Comparison of ENCODE assay signal across 10 cellular contexts in the genomic region with DNA sequence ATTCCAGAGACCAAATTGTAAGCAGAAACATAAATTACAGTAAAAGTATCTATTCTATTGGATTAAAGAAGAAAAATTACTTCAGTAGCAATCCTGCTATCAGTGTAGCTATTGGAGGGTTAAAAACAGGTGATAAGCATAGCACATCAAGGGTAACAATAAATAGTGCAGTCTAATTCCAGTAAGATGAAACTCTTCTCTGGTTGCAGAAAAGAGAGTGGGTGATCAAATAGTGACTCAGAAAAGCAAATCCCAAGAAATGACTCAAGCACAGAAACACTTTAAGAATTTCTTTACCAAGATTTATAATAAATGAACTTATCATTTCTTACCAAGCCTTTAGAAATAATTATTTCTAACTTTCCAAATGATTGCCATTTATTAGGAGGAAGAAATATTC.
DNase-seq lines count a peak whose midpoint lies in the region; ATAC-seq, FAIRE-seq and TF ChIP-seq lines count a peak whose summit lies in the region.
"Had no signal": no experiment of that assay in that cellular context is flagged by ENCODE, and none has a peak within 500 bp of the region (broad histone marks: within the 10 kb centered on the region; RNA-seq: fewer than 3 reads in every experiment).

No MANE protein-coding gene starts in this region.

- H3F3A ChIP-seq in PC-3 (ENCODE audit: low read length, unreplicated experiment) = no peaks in the 10 kb centered on the region

- no peaks in the 10 kb centered on the region for H3K27me3 ChIP-seq in PC-3 (ENCODE audit: low read length)
- no peaks in the 10 kb centered on the region for H3K27me3 ChIP-seq in pancreas
- H3K27me3 ChIP-seq in effector memory CD4-positive, alpha-beta T cell (replicated peaks; ENCODE audit: control insufficient read depth, insufficient read depth, low read length, poor library complexity, severe bottlenecking) = no peaks in the 10 kb centered on the region

- H3K4me3 ChIP-seq in PC-3 (ENCODE audit: low read length) = peak overlapping the region; percentile 50; the same call in 1 of the 2 replicates
- H3K4me3 ChIP-seq in epithelial cell of proximal tubule (ENCODE audit: low read depth, low read length) = no peak overlapping the region
- H3K4me3 ChIP-seq in pancreas = no peak overlapping the region
- H3K4me3 ChIP-seq in effector memory CD4-positive, alpha-beta T cell (ENCODE audit: insufficient read depth, low read depth, low read length, poor library complexity, severe bottlenecking) = no peak overlapping the region
- H3K4me3 ChIP-seq: mucosa of descending colon had no signal

- H4K20me1 ChIP-seq in PC-3 (ENCODE audit: low read length) = no peaks in the 10 kb centered on the region

- H3K36me3 ChIP-seq in PC-3 (ENCODE audit: low read depth, low read length) = peaks cover 12% of the 10 kb centered on the region; the same call in 1 of the 2 replicates
- no peaks in the 10 kb centered on the region for H3K36me3 ChIP-seq in pancreas
- no peaks in the 10 kb centered on the region for H3K36me3 ChIP-seq in effector memory CD4-positive, alpha-beta T cell (ENCODE audit: control insufficient read depth, insufficient read depth, low read length)

- POLR2A ChIA-PET in PC-3 (lab: Charles Lee; ENCODE audit: unreplicated experiment) = interaction anchor here (0.6 kb wide), 1 partner anchor 41 kb away, joined by 4 read pairs; no protein-coding TSS in a partner anchor

- intact Hi-C loops in PC-3 (cut with micrococcal nuclease) = loop anchor here (2.0 kb wide), 1 partner anchor 67 kb away; no protein-coding TSS in a partner anchor
- intact Hi-C loops in pancreas (cut with DNase I) = no loop called here

- BruUV-seq in PC-3 (replicated peaks; lab: Mats Ljungman, UMichigan) = no TSS peak

- H2AFZ ChIP-seq in PC-3 (ENCODE audit: low read length) = no peak overlapping the region

- TF ChIP-seq CTCF in PC-3 (conservative IDR thresholded peaks at IDR 0.05; ENCODE audit: low read depth, low read length) (no peak), epithelial cell of proximal tubule (conservative IDR thresholded peaks at IDR 0.05; ENCODE audit: low read depth, low read length) (no peak), pancreas (IDR thresholded peaks at IDR 0.05) (no peak)

- H3K79me2 ChIP-seq in PC-3 (ENCODE audit: low read length) = peaks cover 83% of the 10 kb centered on the region

- H3K4me1 ChIP-seq in PC-3 (ENCODE audit: insufficient read depth, low read length) (peaks cover 68% of the 10 kb centered on the region), pancreas (peaks cover 0 to 37% (median 24%) of the 10 kb centered on the region in 3 donors)
- H3K4me1 ChIP-seq in effector memory CD4-positive, alpha-beta T cell (ENCODE audit: control insufficient read depth, insufficient read depth, low read length, poor library complexity, severe bottlenecking) = no peaks in the 10 kb centered on the region

- CTCF ChIA-PET in PC-3 (lab: Charles Lee) = no interaction called here

- peak overlapping the region; percentile 87 for H3K4me2 ChIP-seq in PC-3 (ENCODE audit: low read length)

- H3K9me3 ChIP-seq in PC-3 (ENCODE audit: low read length) = no peaks in the 10 kb centered on the region
- H3K9me3 ChIP-seq in pancreas = peaks cover 0 to 1% (median 0%) of the 10 kb centered on the region in 4 donors
- no peaks in the 10 kb centered on the region for H3K9me3 ChIP-seq in effector memory CD4-positive, alpha-beta T cell (ENCODE audit: control insufficient read depth, low read length)
- H3K9me3 ChIP-seq: mucosa of descending colon had no signal

- H3K27ac ChIP-seq in PC-3 (ENCODE audit: low read length) (peak overlapping the region; percentile 95), pancreas (peak overlapping the region in 1 of 4 donors; percentile 5)
- no peak overlapping the region for H3K27ac ChIP-seq in effector memory CD4-positive, alpha-beta T cell (ENCODE audit: insufficient read depth, low read length, poor library complexity, severe bottlenecking)

- DNase-seq in ELR (ENCODE audit: low read depth) (peak; percentile 90), PC-3 (peak; percentile 80), epithelial cell of proximal tubule (ENCODE audit: low read depth) (peak; percentile 81), pancreas (no peak), NK-92 (lab: John Stamatoyannopoulos, UW; ENCODE audit: unreplicated experiment) (no peak)
- no peak for DNase-seq in effector memory CD4-positive, alpha-beta T cell
- no peak for DNase-seq in activated effector memory CD4-positive, alpha-beta T cell treated with anti-CD3 and anti-CD28 coated beads, Interleukin-2, amount 50 U/mL, for 16 hours
- DNase-seq: mucosa of descending colon, NCI-H2171 had no signal

- peak overlapping the region; percentile 46 for H3K9ac ChIP-seq in PC-3 (ENCODE audit: low read length)

- ATAC-seq in PC-3 = peak; percentile 90
- ATAC-seq in pancreas = peak in 3 of 4 donors; percentile 45 to 71 (median 70)
- no peak for ATAC-seq in GM18907 (IDR thresholded peaks at IDR 0.05; ENCODE audit: unreplicated experiment)

- no peaks in the 10 kb centered on the region for H3K9me2 ChIP-seq in PC-3 (replicated peaks; ENCODE audit: low read length)

- peak; percentile 69 for FAIRE-seq in pancreas (lab: Jason Lieb, UNC)

Comparison
In these comparisons a context has a peak if more than half of its experiments do, and no peak if none do; other contexts are left out.
1. DNase-seq: peak in ELR (single experiment), PC-3 (single experiment) and epithelial cell of proximal tubule (single experiment); none in pancreas (0 of 6), NK-92 (single experiment), effector memory CD4-positive, alpha-beta T cell (0 of 3) and activated effector memory CD4-positive, alpha-beta T cell treated with anti-CD3 and anti-CD28 coated beads, Interleukin-2, amount 50 U/mL, for 16 hours (single experiment).